In the genomic region with DNA sequence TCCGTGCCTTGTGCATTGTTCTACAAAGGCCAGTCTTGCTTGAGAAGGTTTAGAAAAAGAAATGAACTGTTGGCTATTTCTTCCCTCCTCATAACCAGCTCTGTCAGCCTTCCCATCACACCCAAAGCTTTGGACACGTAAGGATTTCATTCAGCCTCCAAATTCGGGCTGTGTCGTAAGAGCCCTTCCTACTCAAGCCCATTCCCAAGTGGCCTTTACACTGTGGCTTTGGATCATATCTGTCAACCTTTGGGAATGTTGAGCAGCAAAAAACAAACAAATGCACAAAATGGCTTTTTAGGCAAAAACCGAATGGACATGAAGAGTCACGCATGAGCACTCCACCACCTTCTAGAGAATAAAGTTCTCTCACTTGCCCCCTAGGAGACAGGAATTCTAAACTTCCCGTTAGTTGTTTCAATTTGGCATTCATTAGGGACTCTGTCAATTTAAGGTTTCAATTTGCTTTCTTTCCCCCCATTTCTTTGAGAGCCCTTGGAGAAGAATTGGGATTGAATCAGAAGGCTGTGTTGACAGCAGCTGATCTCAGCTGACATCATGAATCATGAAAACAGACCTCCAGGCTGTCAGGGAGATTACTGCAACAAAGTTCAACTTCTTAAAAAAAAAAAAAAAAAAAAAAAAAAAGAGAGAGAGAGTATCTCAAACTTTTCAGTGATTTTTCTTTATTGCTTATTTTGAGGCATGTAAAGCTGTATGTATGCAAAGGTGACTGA, we compare ENCODE assay signal across 14 cellular contexts.
DNase-seq lines count a peak whose midpoint lies in the region; ATAC-seq and TF ChIP-seq lines count a peak whose summit lies in the region.
"Had no signal": no experiment of that assay in that cellular context is flagged by ENCODE, and none has a peak within 500 bp of the region (broad histone marks: within the 10 kb centered on the region; RNA-seq: fewer than 3 reads in every experiment).

No MANE protein-coding gene starts in this region.

- TF ChIP-seq CTCF in brain microvascular endothelial cell (IDR thresholded peaks at IDR 0.05; ENCODE audit: low read depth, low read length, missing control alignments) (no peak), type B pancreatic cell (conservative IDR thresholded peaks at IDR 0.05) (no peak), BE2C (IDR thresholded peaks at IDR 0.05; ENCODE audit: low read depth, low read length) (no peak)

- peaks cover 9% of the 10 kb centered on the region for H3K4me1 Mint-ChIP-seq in type B pancreatic cell (ENCODE audit: unreplicated experiment)

- H3K4me1 ChIP-seq in BE2C = no peaks in the 10 kb centered on the region

- H3K27ac Mint-ChIP-seq in type B pancreatic cell = peak overlapping the region; percentile 73
- H3K27ac Mint-ChIP-seq: activated naive CD4-positive, alpha-beta T cell treated with anti-CD3 and anti-CD28 coated beads, Interleukin-2, amount 50 U/mL, for 24 hours; natural killer cell treated with Interleukin-12 subunit alpha and Interleukin-12 subunit beta and Interleukin-15 and Interleukin-18, amount 100 ng/mL, for 72 hours had no signal

- H3K4me3 Mint-ChIP-seq in type B pancreatic cell = no peak overlapping the region
- H3K4me3 Mint-ChIP-seq: activated naive CD4-positive, alpha-beta T cell treated with anti-CD3 and anti-CD28 coated beads, Interleukin-2, amount 50 U/mL, for 24 hours; natural killer cell treated with Interleukin-12 subunit alpha and Interleukin-12 subunit beta and Interleukin-15 and Interleukin-18, amount 100 ng/mL, for 72 hours had no signal

- H3K27me3 Mint-ChIP-seq in type B pancreatic cell = no peaks in the 10 kb centered on the region

- DNase-seq in LHCN-M2 (ENCODE audit: low read depth) (peak; percentile 77), brain microvascular endothelial cell (peak; percentile 44), left ventricle myocardium superior (no peak), type B pancreatic cell (ENCODE audit: extremely low spot score, unreplicated experiment) (no peak), NCI-H526 (lab: John Stamatoyannopoulos, UW) (no peak), BE2C (no peak)
- DNase-seq: KG1, NCI-H187 treated with DMSO at 0.1 percent for 48 hours, NCI-H69, SIG-M5 had no signal

- peak overlapping the region; percentile 25 for H3K27ac ChIP-seq in brain microvascular endothelial cell
- H3K27ac ChIP-seq: coronary artery had no signal

- H3K9me3 ChIP-seq in BE2C = no peaks in the 10 kb centered on the region

- intact Hi-C loops in left ventricle myocardium superior (cut with micrococcal nuclease) = loop anchor here (1.0 kb wide), 1 partner anchor 41 kb away; no protein-coding TSS in a partner anchor

- no peak overlapping the region for H3K4me3 ChIP-seq in brain microvascular endothelial cell (ENCODE audit: low read depth, low read length)
- no peak overlapping the region for H3K4me3 ChIP-seq in BE2C (ENCODE audit: low read depth, low read length)
- H3K4me3 ChIP-seq: coronary artery had no signal

- in situ Hi-C loops in brain microvascular endothelial cell (cut with HindIII; ENCODE audit: low pct_ligation_motif_present, low sequenced_read_pairs) = no loop called here

- no peaks in the 10 kb centered on the region for H3K36me3 ChIP-seq in brain microvascular endothelial cell (replicated peaks)
- no peaks in the 10 kb centered on the region for H3K36me3 ChIP-seq in BE2C

- H3K9me3 Mint-ChIP-seq in type B pancreatic cell = no peaks in the 10 kb centered on the region
- H3K9me3 Mint-ChIP-seq: activated naive CD4-positive, alpha-beta T cell treated with anti-CD3 and anti-CD28 coated beads, Interleukin-2, amount 50 U/mL, for 24 hours; natural killer cell treated with Interleukin-12 subunit alpha and Interleukin-12 subunit beta and Interleukin-15 and Interleukin-18, amount 100 ng/mL, for 72 hours had no signal

- H3K27me3 ChIP-seq in brain microvascular endothelial cell (replicated peaks) = no peaks in the 10 kb centered on the region
- H3K27me3 ChIP-seq in BE2C = peaks cover 36% of the 10 kb centered on the region

- H3K36me3 Mint-ChIP-seq in type B pancreatic cell = peaks cover 4% of the 10 kb centered on the region
- H3K36me3 Mint-ChIP-seq: natural killer cell treated with Interleukin-12 subunit alpha and Interleukin-12 subunit beta and Interleukin-15 and Interleukin-18, amount 100 ng/mL, for 72 hours had no signal

- ATAC-seq in left ventricle myocardium superior (peak; percentile 89), GM21360 (IDR thresholded peaks at IDR 0.05; ENCODE audit: unreplicated experiment) (no peak)
- ATAC-seq: natural killer cell treated with Interleukin-12 subunit alpha and Interleukin-12 subunit beta and Interleukin-15 and Interleukin-18, amount 100 ng/mL, for 72 hours had no signal

Comparison
In these comparisons a context has a peak if more than half of its experiments do, and no peak if none do; other contexts are left out.
1. DNase-seq: peak in LHCN-M2 (single experiment) and brain microvascular endothelial cell (single experiment); none in left ventricle myocardium superior (single experiment), type B pancreatic cell (single experiment), NCI-H526 (0 of 2) and BE2C (single experiment).